Comparison of ENCODE assay signal across 20 cellular contexts in the genomic region with DNA sequence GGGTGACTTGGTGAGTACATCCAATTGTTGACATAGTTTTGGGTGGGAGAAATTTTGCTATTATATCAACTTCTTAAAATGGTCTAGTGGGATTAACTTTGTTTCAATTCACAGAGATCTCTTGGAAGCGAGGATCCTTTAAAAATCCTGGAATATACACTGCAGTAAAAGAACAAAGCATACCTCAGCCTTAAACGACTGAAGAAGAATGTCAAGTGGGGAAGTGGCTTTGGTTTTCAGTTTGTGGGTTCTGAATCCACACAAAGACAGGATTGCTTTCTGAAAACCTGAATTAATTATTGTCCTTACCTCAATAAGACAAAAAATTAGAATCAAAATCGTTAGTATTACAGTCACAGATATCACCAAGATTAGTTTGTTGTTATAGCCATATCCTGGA.
"Had no signal": no experiment of that assay in that cellular context is flagged by ENCODE, and none has a peak within 500 bp of the region (broad histone marks: within the 10 kb centered on the region; RNA-seq: fewer than 3 reads in every experiment).

No MANE protein-coding gene starts in this region.

- H3K27me3 ChIP-seq: cardiac muscle cell, pancreas, stomach had no signal

- H3K4me2 ChIP-seq: smooth muscle cell had no signal

- DNase-seq: activated CD4-positive, alpha-beta memory T cell treated with anti-CD3 and anti-CD28 coated beads, Interleukin-2, amount 10 ng/mL, durations not matched to agents 7 days and 5 days; activated CD4-positive, alpha-beta T cell treated with anti-CD3 and anti-CD28 coated beads for 36 hours; activated CD8-positive, alpha-beta memory T cell treated with anti-CD3 and anti-CD28 coated beads, Interleukin-2, amount 50 U/mL, for 48 hours; activated effector memory CD4-positive, alpha-beta T cell treated with Interleukin-2 at 50 U/mL for 16 hours; activated T-cell treated with anti-CD3 and anti-CD28 coated beads, Interleukin-2, amount 50 U/mL, for 48 hours; dermis blood vessel endothelial cell; effector memory CD4-positive, alpha-beta T cell; mucosa of descending colon; naive B cell; pancreas; stimulated activated CD4-positive, alpha-beta T cell treated with anti-CD3 and anti-CD28 coated beads, Interleukin-4, amount 100 ng/mL, for 1 hour; stomach had no signal

- H3K9me3 ChIP-seq: pancreas had no signal

- H3K27ac ChIP-seq: cardiac muscle cell, pancreas, stomach had no signal

- H3K4me1 ChIP-seq: pancreas had no signal

- H3K9me3 Mint-ChIP-seq: activated naive CD4-positive, alpha-beta T cell treated with anti-CD3 and anti-CD28 coated beads, Interleukin-2, amount 50 U/mL, for 24 hours; type B pancreatic cell had no signal

- H3K4me3 Mint-ChIP-seq: activated CD4-positive, alpha-beta memory T cell treated with anti-CD3 and anti-CD28 coated beads, Interleukin-2, amount 10 ng/mL, durations not matched to agents 7 days and 5 days; activated CD4-positive, alpha-beta T cell treated with anti-CD3 and anti-CD28 coated beads for 36 hours; activated naive CD4-positive, alpha-beta T cell treated with anti-CD3 and anti-CD28 coated beads, Interleukin-2, amount 50 U/mL, for 24 hours; memory B cell; type B pancreatic cell; WTC11 had no signal

- H3K27ac Mint-ChIP-seq: activated CD4-positive, alpha-beta memory T cell treated with anti-CD3 and anti-CD28 coated beads, Interleukin-2, amount 10 ng/mL, durations not matched to agents 7 days and 5 days; activated CD4-positive, alpha-beta T cell treated with anti-CD3 and anti-CD28 coated beads for 36 hours; activated naive CD4-positive, alpha-beta T cell treated with anti-CD3 and anti-CD28 coated beads, Interleukin-2, amount 50 U/mL, for 24 hours; memory B cell; type B pancreatic cell; WTC11 had no signal

- H3K4me3 ChIP-seq: cardiac muscle cell, mucosa of descending colon, pancreas, smooth muscle cell, stomach had no signal

- ATAC-seq: activated CD4-positive, alpha-beta T cell treated with anti-CD3 and anti-CD28 coated beads for 36 hours; mucosa of descending colon; pancreas; sciatic nerve; WTC11 had no signal

- FAIRE-seq: pancreas, TTC549 had no signal

- H3K27me3 Mint-ChIP-seq: activated CD4-positive, alpha-beta memory T cell treated with anti-CD3 and anti-CD28 coated beads, Interleukin-2, amount 10 ng/mL, durations not matched to agents 7 days and 5 days; activated CD4-positive, alpha-beta T cell treated with anti-CD3 and anti-CD28 coated beads for 36 hours; activated naive CD4-positive, alpha-beta T cell treated with anti-CD3 and anti-CD28 coated beads, Interleukin-2, amount 50 U/mL, for 24 hours; memory B cell; naive B cell; type B pancreatic cell had no signal
